In genomic region chr6:7747433-7747832, GRCh38 we compare ENCODE assay signal across 3 cellular contexts.
TF ChIP-seq lines count a peak whose summit lies in the region.

No MANE protein-coding gene starts in this region.

TF ChIP-seq in HepG2, 621 proteins besides CTCF, POLR2A, EP300 and RAD21:
- TF ChIP-seq ZNF253 (CRISPR knock-in tag; IDR thresholded peaks at IDR 0.05; ENCODE audit: borderline replicate concordance) (no peak), HOXD1 (CRISPR knock-in tag; IDR thresholded peaks at IDR 0.05) (no peak), POLR2AphosphoS5 (IDR thresholded peaks at IDR 0.05; ENCODE audit: low read depth, low read length) (no peak), ZNF687 (CRISPR knock-in tag; IDR thresholded peaks at IDR 0.05) (no peak), ZNF430 (CRISPR knock-in tag; IDR thresholded peaks at IDR 0.05) (no peak), ZNF550 (CRISPR knock-in tag; IDR thresholded peaks at IDR 0.05; ENCODE audit: borderline replicate concordance) (no peak), NR2F2 (IDR thresholded peaks at IDR 0.05; ENCODE audit: borderline replicate concordance, low read depth) (no peak), ZBTB25 (CRISPR knock-in tag; IDR thresholded peaks at IDR 0.05) (no peak), RXRB (CRISPR knock-in tag; IDR thresholded peaks at IDR 0.05; ENCODE audit: borderline replicate concordance) (no peak), MLX (CRISPR knock-in tag; IDR thresholded peaks at IDR 0.05) (no peak), MXD4 (CRISPR knock-in tag; IDR thresholded peaks at IDR 0.05) (no peak), ZNF556 (CRISPR knock-in tag; IDR thresholded peaks at IDR 0.05; ENCODE audit: borderline replicate concordance) (no peak)

TF ChIP-seq in WTC11, 78 proteins besides CTCF, POLR2A, EP300 and RAD21:
- TF ChIP-seq ZBTB21 (CRISPR knock-in tag; IDR thresholded peaks at IDR 0.05; ENCODE audit: borderline replicate concordance) (no peak), ZNF121 (CRISPR knock-in tag; IDR thresholded peaks at IDR 0.05) (0 out of 2 replicates have a peak, but pooled peaks have one; percentile 14), USF2 (CRISPR knock-in tag; IDR thresholded peaks at IDR 0.05) (no peak), ZBTB43 (CRISPR knock-in tag; IDR thresholded peaks at IDR 0.05) (no peak), HMGXB4 (CRISPR knock-in tag; IDR thresholded peaks at IDR 0.05) (no peak), AR (CRISPR knock-in tag; IDR thresholded peaks at IDR 0.05) (no peak), ARID4B (CRISPR knock-in tag; IDR thresholded peaks at IDR 0.05; ENCODE audit: borderline replicate concordance) (no peak)
TF ChIP-seq in WTC11: peak in this region for 1.

TF ChIP-seq in endothelial cell of umbilical vein, 7 proteins besides CTCF, POLR2A, EP300 and RAD21:
- no peak for TF ChIP-seq JUN (IDR thresholded peaks at IDR 0.05; ENCODE audit: borderline replicate concordance, insufficient read depth, insufficient read length, low read depth)
- no peak for TF ChIP-seq FOS (IDR thresholded peaks at IDR 0.05; ENCODE audit: borderline replicate concordance, insufficient read depth, low read length)
- TF ChIP-seq GATA2 (IDR thresholded peaks at IDR 0.05; ENCODE audit: insufficient read depth, insufficient read length, low read depth, low read length) = no peak
- no peak for TF ChIP-seq MAX (IDR thresholded peaks at IDR 0.05; ENCODE audit: insufficient read depth, insufficient read length)
- TF ChIP-seq EZH2 (IDR thresholded peaks at IDR 0.05; ENCODE audit: borderline replicate concordance, low read depth, low read length, severe bottlenecking) = no peak
- TF ChIP-seq POLR2AphosphoS5 (IDR thresholded peaks at IDR 0.05; ENCODE audit: insufficient read depth, low read depth, low read length) = no peak
- TF ChIP-seq MYC (IDR thresholded peaks at IDR 0.05; ENCODE audit: low read depth, low read length) = no peak
